In the genomic region with DNA sequence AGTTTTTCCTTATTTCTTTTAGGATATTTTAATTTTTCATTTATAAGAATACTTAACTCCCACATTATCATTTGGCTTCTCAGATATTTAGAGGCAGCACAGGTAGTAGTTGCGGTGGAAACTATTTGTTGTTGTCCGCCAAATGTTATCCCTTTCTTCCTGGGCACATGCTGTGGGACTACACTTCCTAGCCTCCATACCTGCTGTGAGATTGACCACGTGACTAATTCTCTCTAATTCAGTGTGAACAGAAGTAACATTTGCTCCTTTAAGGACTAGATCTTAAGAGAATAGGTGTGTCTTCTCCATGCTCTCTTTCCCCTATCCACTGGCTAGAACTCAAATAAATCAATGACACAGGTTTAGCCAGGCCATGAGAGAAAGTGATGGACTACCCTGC, we compare ENCODE assay signal across 21 cellular contexts.
"Had no signal": no experiment of that assay in that cellular context is flagged by ENCODE, and none has a peak within 500 bp of the region (broad histone marks: within the 10 kb centered on the region; RNA-seq: fewer than 3 reads in every experiment).

No MANE protein-coding gene starts in this region.

- DNase-seq: activated CD4-positive, alpha-beta T cell treated with anti-CD3 and anti-CD28 coated beads, Interleukin-2, amount 50 U/mL, for 4 hours; activated naive CD4-positive, alpha-beta T cell treated with anti-CD3 and anti-CD28 coated beads for 36 hours; activated naive CD8-positive, alpha-beta T cell treated with anti-CD3 and anti-CD28 coated beads, Interleukin-2, amount 50 U/mL, for 24 hours; activated T-cell treated with anti-CD3 and anti-CD28 coated beads for 4 hours; cerebellar nuclear complex; effector memory CD4-positive, alpha-beta T cell; heart left ventricle; kidney glomerular epithelial cell; left ventricle myocardium superior; mesenchymal stem cell; nephron progenitor cell; right cardiac atrium; small intestine; stomach had no signal

- H3K4me1 ChIP-seq: ascending aorta, breast epithelium, prostate gland, stomach had no signal

- H3K27me3 Mint-ChIP-seq: activated naive CD8-positive, alpha-beta T cell treated with anti-CD3 and anti-CD28 coated beads, Interleukin-2, amount 50 U/mL, for 24 hours; activated T-helper 17 cell treated with anti-CD3 and anti-CD28 coated beads, Interleukin-2, amount 50 U/mL, for 72 hours; dendritic cell treated with granulocyte-macrophage colony-stimulating factor and Interleukin-4, amounts not matched to agents 40 ng/mL and 50 ng/mL, for 4 days had no signal

- H3K27ac ChIP-seq: ascending aorta, breast epithelium, prostate gland had no signal

- H3K9me3 ChIP-seq: ascending aorta, breast epithelium, prostate gland, stomach had no signal

- H3K27ac Mint-ChIP-seq: activated naive CD4-positive, alpha-beta T cell treated with anti-CD3 and anti-CD28 coated beads for 36 hours; activated T-helper 17 cell treated with anti-CD3 and anti-CD28 coated beads, Interleukin-2, amount 50 U/mL, for 72 hours; dendritic cell treated with granulocyte-macrophage colony-stimulating factor and Interleukin-4, amounts not matched to agents 40 ng/mL and 50 ng/mL, for 4 days; nephron progenitor cell; T-helper 2 cell treated with Interferon-gamma antibody and Interleukin-4, amounts not matched to agents 5 μg/mL and 100 μg/mL, for 36 hours had no signal

- H3K4me3 ChIP-seq: ascending aorta, breast epithelium, heart left ventricle, prostate gland, stomach had no signal

- H3K4me3 Mint-ChIP-seq: activated naive CD4-positive, alpha-beta T cell treated with anti-CD3 and anti-CD28 coated beads for 36 hours; activated naive CD8-positive, alpha-beta T cell treated with anti-CD3 and anti-CD28 coated beads, Interleukin-2, amount 50 U/mL, for 24 hours; activated T-helper 17 cell treated with anti-CD3 and anti-CD28 coated beads, Interleukin-2, amount 50 U/mL, for 72 hours; dendritic cell treated with granulocyte-macrophage colony-stimulating factor and Interleukin-4, amounts not matched to agents 40 ng/mL and 50 ng/mL, for 4 days; nephron progenitor cell; T-helper 2 cell treated with Interferon-gamma antibody and Interleukin-4, amounts not matched to agents 5 μg/mL and 100 μg/mL, for 36 hours had no signal

- H3K27me3 ChIP-seq: ascending aorta, breast epithelium, heart left ventricle, stomach had no signal

- H3K36me3 ChIP-seq: ascending aorta, breast epithelium, heart left ventricle, prostate gland, stomach had no signal

- H3K9me3 Mint-ChIP-seq: activated naive CD4-positive, alpha-beta T cell treated with anti-CD3 and anti-CD28 coated beads for 36 hours; activated naive CD8-positive, alpha-beta T cell treated with anti-CD3 and anti-CD28 coated beads, Interleukin-2, amount 50 U/mL, for 24 hours; activated T-helper 17 cell treated with anti-CD3 and anti-CD28 coated beads, Interleukin-2, amount 50 U/mL, for 72 hours; dendritic cell treated with granulocyte-macrophage colony-stimulating factor and Interleukin-4, amounts not matched to agents 40 ng/mL and 50 ng/mL, for 4 days; nephron progenitor cell; T-helper 2 cell treated with Interferon-gamma antibody and Interleukin-4, amounts not matched to agents 5 μg/mL and 100 μg/mL, for 36 hours had no signal

- ATAC-seq: activated CD4-positive, CD25-positive, alpha-beta regulatory T cell treated with anti-CD3 and anti-CD28 coated beads, Interleukin-2, amount 50 U/mL, for 24 hours; activated naive CD8-positive, alpha-beta T cell treated with anti-CD3 and anti-CD28 coated beads, Interleukin-2, amount 50 U/mL, for 24 hours; activated T-helper 17 cell treated with anti-CD3 and anti-CD28 coated beads, Interleukin-2, amount 50 U/mL, for 72 hours; right cardiac atrium had no signal
